Comparison of ENCODE assay signal across 14 cellular contexts in the genomic region with DNA sequence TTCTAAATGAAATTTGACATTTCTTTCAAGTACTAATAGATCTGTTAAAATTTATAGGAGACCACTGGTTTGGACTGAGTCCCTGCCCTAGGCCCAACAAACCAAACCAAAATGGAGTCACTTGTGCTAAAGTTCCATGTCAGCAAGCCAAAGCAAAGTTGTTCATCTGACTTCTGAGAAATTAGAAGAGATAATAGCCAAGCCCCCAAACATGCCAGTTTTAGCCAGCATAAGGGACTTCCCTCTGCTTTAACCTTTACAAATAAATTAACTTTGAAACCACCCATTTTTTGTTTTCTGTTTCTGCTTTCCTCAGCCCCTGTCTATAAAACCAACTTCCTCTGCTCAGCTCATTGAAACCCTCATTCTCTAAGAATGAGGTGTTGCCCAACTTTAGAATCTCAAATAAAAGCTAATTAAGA. TPM values are rescaled to one million over a fixed set of nuclear protein-coding genes. Genes with fewer than 3 reads are reported as not detected.
DNase-seq lines count a peak whose midpoint lies in the region; ATAC-seq and TF ChIP-seq lines count a peak whose summit lies in the region.
"Had no signal": no experiment of that assay in that cellular context is flagged by ENCODE, and none has a peak within 500 bp of the region (broad histone marks: within the 10 kb centered on the region; RNA-seq: fewer than 3 reads in every experiment).

No MANE protein-coding gene starts in this region.

- 0 out of 2 replicates have a peak, but pooled peaks cover 4% of the 10 kb centered on the region for H3F3A ChIP-seq in GM23338 (replicated peaks; ENCODE audit: low read depth)

- H3K27me3 Mint-ChIP-seq in GM23338 (ENCODE audit: insufficient read depth, low read depth, poor library complexity) = no peaks in the 10 kb centered on the region
- no peaks in the 10 kb centered on the region for H3K27me3 Mint-ChIP-seq in T-helper 2 cell treated with Interferon-gamma antibody and Interleukin-4, amounts not matched to agents 5 μg/mL and 100 μg/mL, for 36 hours (ENCODE audit: low read depth)
- no peaks in the 10 kb centered on the region for H3K27me3 Mint-ChIP-seq in naive B cell

- H3K27me3 ChIP-seq in GM23338 (ENCODE audit: insufficient read depth) = no peaks in the 10 kb centered on the region
- H3K27me3 ChIP-seq: spleen, thyroid gland had no signal

- no peak for TF ChIP-seq CTCF in GM23338 (conservative IDR thresholded peaks at IDR 0.05; ENCODE audit: low read depth in 2 of 2)

- H3K27ac ChIP-seq in GM23338 (ENCODE audit: low read depth) = peak overlapping the region; percentile 35; the same call in 1 of the 2 replicates

- H3K27ac Mint-ChIP-seq in GM23338 (no peak overlapping the region), naive B cell (peak overlapping the region in 1 of 6 donors; percentile 35)
- H3K27ac Mint-ChIP-seq in T-helper 2 cell treated with Interferon-gamma antibody and Interleukin-4, amounts not matched to agents 5 μg/mL and 100 μg/mL, for 36 hours = peak overlapping the region; percentile 83

- H3K9me3 Mint-ChIP-seq in GM23338 = peaks cover 3% of the 10 kb centered on the region; the same call in 1 of the 3 replicates
- H3K9me3 Mint-ChIP-seq in T-helper 2 cell treated with Interferon-gamma antibody and Interleukin-4, amounts not matched to agents 5 μg/mL and 100 μg/mL, for 36 hours = no peaks in the 10 kb centered on the region
- H3K9me3 Mint-ChIP-seq in naive B cell = peaks cover 0 to 2% (median 0%) of the 10 kb centered on the region in 7 donors

- H3K4me1 Mint-ChIP-seq in GM23338 = peaks cover 37% of the 10 kb centered on the region
- peaks cover 52% of the 10 kb centered on the region for H3K4me1 Mint-ChIP-seq in T-helper 2 cell treated with Interferon-gamma antibody and Interleukin-4, amounts not matched to agents 5 μg/mL and 100 μg/mL, for 36 hours (ENCODE audit: low read depth)
- H3K4me1 Mint-ChIP-seq in naive B cell = peaks cover 12 to 20% (median 15%) of the 10 kb centered on the region in 3 donors

- peaks cover 11% of the 10 kb centered on the region for H3K36me3 ChIP-seq in GM23338 (ENCODE audit: insufficient read depth)
- H3K36me3 ChIP-seq: thyroid gland had no signal

- no peaks in the 10 kb centered on the region; the same call in 1 of the 2 replicates for H3K9me2 ChIP-seq in GM23338 (ENCODE audit: insufficient read depth)

- ATAC-seq in activated CD4-positive, CD25-positive, alpha-beta regulatory T cell treated with anti-CD3 and anti-CD28 coated beads, Interleukin-2, amount 50 U/mL, for 24 hours = peak; percentile 62 to 64
- ATAC-seq in GM23338 = no peak
- ATAC-seq in naive B cell (ENCODE audit: low read depth in 2 of 2) = peak; percentile 39 to 52
- no peak for ATAC-seq in sciatic nerve
- ATAC-seq in GM18502 (IDR thresholded peaks at IDR 0.05; ENCODE audit: poor library complexity, unreplicated experiment) = no peak

- DNase-seq in activated CD4-positive, CD25-positive, alpha-beta regulatory T cell (lab: John Stamatoyannopoulos, UW) = no peak
- DNase-seq in GM23338 (ENCODE audit: low spot score) (no peak), naive B cell (no peak), sciatic nerve (ENCODE audit: low spot score) (no peak), NCI-H510A treated with DMSO at 0.1 percent for 48 hours (lab: John Stamatoyannopoulos, UW) (no peak)
- no peak for DNase-seq in T-helper 2 cell treated with Interferon-gamma antibody and Interleukin-4, amounts not matched to agents 5 μg/mL and 100 μg/mL, for 36 hours (ENCODE audit: low spot score)
- DNase-seq: activated CD4-positive, alpha-beta T cell treated with anti-CD3 and anti-CD28 coated beads, Interleukin-2, amount 50 U/mL, for 48 hours; dermis blood vessel endothelial cell; NCI-H2107; spleen; thyroid gland had no signal

- peaks cover 76% of the 10 kb centered on the region for H3K79me2 ChIP-seq in GM23338 (replicated peaks; ENCODE audit: insufficient read depth)

- H3K36me3 Mint-ChIP-seq in GM23338 (ENCODE audit: low read depth) = peaks cover 27% of the 10 kb centered on the region; the same call in 2 of the 3 replicates
- peaks cover 50% of the 10 kb centered on the region for H3K36me3 Mint-ChIP-seq in T-helper 2 cell treated with Interferon-gamma antibody and Interleukin-4, amounts not matched to agents 5 μg/mL and 100 μg/mL, for 36 hours (ENCODE audit: low read depth)
- no peaks in the 10 kb centered on the region for H3K36me3 Mint-ChIP-seq in naive B cell

- H3K4me1 ChIP-seq in GM23338 (ENCODE audit: insufficient read depth) = peaks cover 44% of the 10 kb centered on the region

- H3K4me3 ChIP-seq in GM23338 = no peak overlapping the region
- H3K4me3 ChIP-seq: lung, spleen, thyroid gland had no signal

- no peak overlapping the region for H3K4me2 ChIP-seq in GM23338

- H4K20me1 ChIP-seq in GM23338 (replicated peaks; ENCODE audit: insufficient read depth) = peaks cover 1% of the 10 kb centered on the region

- no peak overlapping the region for H3K4me3 Mint-ChIP-seq in GM23338
- peak overlapping the region; percentile 24 for H3K4me3 Mint-ChIP-seq in T-helper 2 cell treated with Interferon-gamma antibody and Interleukin-4, amounts not matched to agents 5 μg/mL and 100 μg/mL, for 36 hours
- no peak overlapping the region for H3K4me3 Mint-ChIP-seq in naive B cell

- intact Hi-C loops in sciatic nerve (cut with DNase I) = no loop called here

- H2AFZ ChIP-seq in GM23338 = no peak overlapping the region

TF ChIP-seq in GM23338, 12 proteins besides CTCF, POLR2A, EP300 and RAD21:
- TF ChIP-seq ZNF114 (CRISPR knock-in tag; IDR thresholded peaks at IDR 0.05) = no peak
- no peak for TF ChIP-seq ZNF331 (CRISPR knock-in tag; IDR thresholded peaks at IDR 0.05; ENCODE audit: low read depth)
- TF ChIP-seq, protein P1, sequence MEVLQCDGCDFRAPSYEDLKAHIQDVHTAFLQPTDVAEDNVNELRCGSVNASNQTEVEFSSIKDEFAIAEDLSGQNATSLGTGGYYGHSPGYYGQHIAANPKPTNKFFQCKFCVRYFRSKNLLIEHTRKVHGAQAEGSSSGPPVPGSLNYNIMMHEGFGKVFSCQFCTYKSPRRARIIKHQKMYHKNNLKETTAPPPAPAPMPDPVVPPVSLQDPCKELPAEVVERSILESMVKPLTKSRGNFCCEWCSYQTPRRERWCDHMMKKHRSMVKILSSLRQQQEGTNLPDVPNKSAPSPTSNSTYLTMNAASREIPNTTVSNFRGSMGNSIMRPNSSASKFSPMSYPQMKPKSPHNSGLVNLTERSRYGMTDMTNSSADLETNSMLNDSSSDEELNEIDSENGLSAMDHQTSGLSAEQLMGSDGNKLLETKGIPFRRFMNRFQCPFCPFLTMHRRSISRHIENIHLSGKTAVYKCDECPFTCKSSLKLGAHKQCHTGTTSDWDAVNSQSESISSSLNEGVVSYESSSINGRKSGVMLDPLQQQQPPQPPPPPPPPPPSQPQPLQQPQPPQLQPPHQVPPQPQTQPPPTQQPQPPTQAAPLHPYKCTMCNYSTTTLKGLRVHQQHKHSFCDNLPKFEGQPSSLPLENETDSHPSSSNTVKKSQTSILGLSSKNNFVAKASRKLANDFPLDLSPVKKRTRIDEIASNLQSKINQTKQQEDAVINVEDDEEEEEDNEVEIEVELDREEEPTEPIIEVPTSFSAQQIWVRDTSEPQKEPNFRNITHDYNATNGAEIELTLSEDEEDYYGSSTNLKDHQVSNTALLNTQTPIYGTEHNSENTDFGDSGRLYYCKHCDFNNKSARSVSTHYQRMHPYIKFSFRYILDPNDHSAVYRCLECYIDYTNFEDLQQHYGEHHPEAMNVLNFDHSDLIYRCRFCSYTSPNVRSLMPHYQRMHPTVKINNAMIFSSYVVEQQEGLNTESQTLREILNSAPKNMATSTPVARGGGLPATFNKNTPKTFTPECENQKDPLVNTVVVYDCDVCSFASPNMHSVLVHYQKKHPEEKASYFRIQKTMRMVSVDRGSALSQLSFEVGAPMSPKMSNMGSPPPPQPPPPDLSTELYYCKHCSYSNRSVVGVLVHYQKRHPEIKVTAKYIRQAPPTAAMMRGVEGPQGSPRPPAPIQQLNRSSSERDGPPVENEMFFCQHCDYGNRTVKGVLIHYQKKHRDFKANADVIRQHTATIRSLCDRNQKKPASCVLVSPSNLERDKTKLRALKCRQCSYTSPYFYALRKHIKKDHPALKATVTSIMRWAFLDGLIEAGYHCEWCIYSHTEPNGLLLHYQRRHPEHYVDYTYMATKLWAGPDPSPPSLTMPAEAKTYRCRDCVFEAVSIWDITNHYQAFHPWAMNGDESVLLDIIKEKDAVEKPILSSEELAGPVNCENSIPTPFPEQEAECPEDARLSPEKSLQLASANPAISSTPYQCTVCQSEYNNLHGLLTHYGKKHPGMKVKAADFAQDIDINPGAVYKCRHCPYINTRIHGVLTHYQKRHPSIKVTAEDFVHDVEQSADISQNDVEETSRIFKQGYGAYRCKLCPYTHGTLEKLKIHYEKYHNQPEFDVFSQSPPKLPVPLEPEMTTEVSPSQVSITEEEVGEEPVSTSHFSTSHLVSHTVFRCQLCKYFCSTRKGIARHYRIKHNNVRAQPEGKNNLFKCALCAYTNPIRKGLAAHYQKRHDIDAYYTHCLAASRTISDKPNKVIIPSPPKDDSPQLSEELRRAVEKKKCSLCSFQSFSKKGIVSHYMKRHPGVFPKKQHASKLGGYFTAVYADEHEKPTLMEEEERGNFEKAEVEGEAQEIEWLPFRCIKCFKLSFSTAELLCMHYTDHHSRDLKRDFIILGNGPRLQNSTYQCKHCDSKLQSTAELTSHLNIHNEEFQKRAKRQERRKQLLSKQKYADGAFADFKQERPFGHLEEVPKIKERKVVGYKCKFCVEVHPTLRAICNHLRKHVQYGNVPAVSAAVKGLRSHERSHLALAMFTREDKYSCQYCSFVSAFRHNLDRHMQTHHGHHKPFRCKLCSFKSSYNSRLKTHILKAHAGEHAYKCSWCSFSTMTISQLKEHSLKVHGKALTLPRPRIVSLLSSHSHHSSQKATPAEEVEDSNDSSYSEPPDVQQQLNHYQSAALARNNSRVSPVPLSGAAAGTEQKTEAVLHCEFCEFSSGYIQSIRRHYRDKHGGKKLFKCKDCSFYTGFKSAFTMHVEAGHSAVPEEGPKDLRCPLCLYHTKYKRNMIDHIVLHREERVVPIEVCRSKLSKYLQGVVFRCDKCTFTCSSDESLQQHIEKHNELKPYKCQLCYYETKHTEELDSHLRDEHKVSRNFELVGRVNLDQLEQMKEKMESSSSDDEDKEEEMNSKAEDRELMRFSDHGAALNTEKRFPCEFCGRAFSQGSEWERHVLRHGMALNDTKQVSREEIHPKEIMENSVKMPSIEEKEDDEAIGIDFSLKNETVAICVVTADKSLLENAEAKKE (CRISPR knock-in tag; IDR thresholded peaks at IDR 0.05) = no peak
TF ChIP-seq in GM23338: peak in this region for 0.

RNA-seq across cellular contexts. Expression of a gene that starts 18.9 kb away (rescaled TPM):
- 39.3 and 43.7 TPM in 2 replicates for total RNA-seq in GM23338 (2014; rRNA removed; shearing (Covaris generic))
- polyA plus RNA-seq in GM23338 (2016; fragmentation: Nextera tagmentation; extraction: Ambion mirVana) = 13.0 and 17.7 TPM in 2 replicates
- 1 to 10 TPM; 3.8 to 6.6 (median 5.0) TPM for polyA plus RNA-seq in naive B cell (ENCODE audit: low read depth in 6 of 6)
- total RNA-seq in sciatic nerve = 31.1 TPM

RNA-seq across cellular contexts. Expression of a gene that starts 58.3 kb away (rescaled TPM):
- 109 and 141 TPM in 2 replicates for total RNA-seq in GM23338 (2014; rRNA removed; shearing (Covaris generic))
- polyA plus RNA-seq in GM23338 (2016; fragmentation: Nextera tagmentation; extraction: Ambion mirVana) (62.7 and 64.4 TPM in 2 replicates), naive B cell (ENCODE audit: low read depth in 6 of 6) (10 to 100 TPM in 5 of 6 donors, 1 to 10 TPM in 1; 8.8 to 15.9 (median 12.5) TPM)
- total RNA-seq in sciatic nerve = 43.5 TPM

Comparison
In these comparisons a context has a peak if more than half of its experiments do, and no peak if none do; other contexts are left out.
1. ATAC-seq: peak in activated CD4-positive, CD25-positive, alpha-beta regulatory T cell treated with anti-CD3 and anti-CD28 coated beads, Interleukin-2, amount 50 U/mL, for 24 hours (2 of 2) and naive B cell (2 of 2); none in GM23338 (single experiment), sciatic nerve (single experiment) and GM18502 (single experiment).